In genomic region chr14:85583311-85583710, GRCh38 we compare ENCODE assay signal across 15 cellular contexts. TPM values are rescaled to one million over a fixed set of nuclear protein-coding genes. Genes with fewer than 3 reads are reported as not detected.
A peak's percentile ranks its signal among the peaks of the same experiment; 100 is the strongest.
DNase-seq lines count a peak whose midpoint lies in the region; ATAC-seq and TF ChIP-seq lines count a peak whose summit lies in the region.
"Had no signal": no experiment of that assay in that cellular context is flagged by ENCODE, and none has a peak within 500 bp of the region (broad histone marks: within the 10 kb centered on the region; RNA-seq: fewer than 3 reads in every experiment).

No MANE protein-coding gene starts in this region.

- no peaks in the 10 kb centered on the region for H4K20me1 ChIP-seq in BLaER1

- peaks cover 3% of the 10 kb centered on the region for H3K9me3 Mint-ChIP-seq in progenitor cell of endocrine pancreas (ENCODE audit: low read depth)

- no peak overlapping the region for H3K4me3 ChIP-seq in BLaER1
- H3K4me3 ChIP-seq: A549, HAP-1 had no signal

- H3K27me3 Mint-ChIP-seq in progenitor cell of endocrine pancreas = no peaks in the 10 kb centered on the region

- H3K36me3 ChIP-seq in BLaER1 = no peaks in the 10 kb centered on the region
- H3K36me3 ChIP-seq: HAP-1 had no signal

- peaks cover 22% of the 10 kb centered on the region for H3K4me1 Mint-ChIP-seq in progenitor cell of endocrine pancreas (ENCODE audit: low read depth)

- no peaks in the 10 kb centered on the region for H3K9me3 ChIP-seq in BLaER1
- H3K9me3 ChIP-seq: A549, Caco-2, HAP-1 had no signal

- H3K4me1 ChIP-seq in BLaER1 (peaks cover 28% of the 10 kb centered on the region), foreskin keratinocyte (peaks cover 9% of the 10 kb centered on the region)
- H3K4me1 ChIP-seq: Caco-2 had no signal

- H3K4me2 ChIP-seq in BLaER1 = peak overlapping the region; percentile 67
- H3K4me2 ChIP-seq: A549 had no signal

- ATAC-seq in foreskin keratinocyte = no peak
- ATAC-seq: A549 had no signal

- peak overlapping the region; percentile 75 for H3K27ac Mint-ChIP-seq in progenitor cell of endocrine pancreas
- H3K27ac Mint-ChIP-seq: CD14-positive monocyte had no signal

- H3K4me3 Mint-ChIP-seq in progenitor cell of endocrine pancreas (ENCODE audit: low read depth) = no peak overlapping the region
- H3K4me3 Mint-ChIP-seq: CD14-positive monocyte had no signal

- H3K27me3 ChIP-seq in BLaER1 (no peaks in the 10 kb centered on the region), foreskin keratinocyte (no peaks in the 10 kb centered on the region)

- H3K27ac ChIP-seq in BLaER1 (no peak overlapping the region), foreskin keratinocyte (no peak overlapping the region)
- H3K27ac ChIP-seq: A549 had no signal

- DNase-seq in NCI-H524 (lab: John Stamatoyannopoulos, UW) (peak; percentile 49 to 83), fibroblast of gingiva (ENCODE audit: low read depth) (peak; percentile 28), progenitor cell of endocrine pancreas (ENCODE audit: low spot score, unreplicated experiment) (no peak), foreskin keratinocyte (no peak), nucleus accumbens (lab: John Stamatoyannopoulos, UW) (no peak)
- no peak for DNase-seq in activated CD4-positive, alpha-beta T cell treated with anti-CD3 and anti-CD28 coated beads, Interleukin-2, amount 50 U/mL, for 48 hours
- DNase-seq: Caco-2, DMS53, NCI-H187, NCI-H226, NCI-H526 treated with DMSO at 0.1 percent for 48 hours had no signal

- TF ChIP-seq CTCF in progenitor cell of endocrine pancreas (IDR thresholded peaks at IDR 0.05; ENCODE audit: unreplicated experiment) (no peak), foreskin keratinocyte (conservative IDR thresholded peaks at IDR 0.05) (no peak)

- peaks cover 33% of the 10 kb centered on the region for H3K36me3 Mint-ChIP-seq in progenitor cell of endocrine pancreas (ENCODE audit: insufficient read depth)
- H3K36me3 Mint-ChIP-seq: CD14-positive monocyte had no signal

- no peak overlapping the region for H3K9ac ChIP-seq in BLaER1

RNA-seq across cellular contexts. Expression of gene FLRT2, which starts 53.4 kb away (rescaled TPM):
- total RNA-seq in progenitor cell of endocrine pancreas = 312 and 318 TPM in 2 replicates
- 52.5 and 111 TPM in 2 replicates for total RNA-seq in foreskin keratinocyte
- 11.9 and 22.2 TPM in 2 replicates for polyA plus RNA-seq in foreskin keratinocyte
- polyA plus RNA-seq: CD14-positive monocyte had no signal

Comparison
In these comparisons a context has a peak if more than half of its experiments do, and no peak if none do; other contexts are left out.
1. DNase-seq: peak in NCI-H524 (2 of 2) and fibroblast of gingiva (single experiment); none in progenitor cell of endocrine pancreas (single experiment), activated CD4-positive, alpha-beta T cell treated with anti-CD3 and anti-CD28 coated beads, Interleukin-2, amount 50 U/mL, for 48 hours (0 of 2), foreskin keratinocyte (0 of 2) and nucleus accumbens (0 of 56).